ENCODE assay signal across 8 cellular contexts in genomic region chr17:28744802-28745051, GRCh38.
DNase-seq lines count a peak whose midpoint lies in the region; ATAC-seq and TF ChIP-seq lines count a peak whose summit lies in the region.

No MANE protein-coding gene starts in this region.

- H3K27ac ChIP-seq in WERI-Rb-1 (peak overlapping the region; percentile 93), rectal smooth muscle tissue (ENCODE audit: low read depth, low read length) (peak overlapping the region; percentile 16)

- DNase-seq in GM12865 (ENCODE audit: low read depth) (no peak), WERI-Rb-1 (no peak), fibroblast of pulmonary artery (ENCODE audit: low read depth) (no peak), NCI-H446 treated with DMSO at 0.1 percent for 48 hours (lab: John Stamatoyannopoulos, UW) (no peak), COLO829 (ENCODE audit: low spot score) (no peak)

- peak overlapping the region; percentile 51 for H3K9ac ChIP-seq in rectal smooth muscle tissue (ENCODE audit: low read length)

- H3K27me3 ChIP-seq in WERI-Rb-1 (ENCODE audit: insufficient read depth, low read depth, severe bottlenecking) (no peaks in the 10 kb centered on the region), rectal smooth muscle tissue (ENCODE audit: control insufficient read depth, insufficient read depth, low read length) (no peaks in the 10 kb centered on the region)

- ATAC-seq in HG02798 (IDR thresholded peaks at IDR 0.05; ENCODE audit: poor library complexity, unreplicated experiment), result no peak
- ATAC-seq in HG02763 (IDR thresholded peaks at IDR 0.05; ENCODE audit: unreplicated experiment), result no peak

- H3K9me3 ChIP-seq in WERI-Rb-1 (ENCODE audit: severe bottlenecking), result no peaks in the 10 kb centered on the region

- H3K4me3 ChIP-seq in GM12865 (ENCODE audit: low read depth, low read length), result peak overlapping the region; percentile 98
- H3K4me3 ChIP-seq in WERI-Rb-1 (ENCODE audit: low read depth, low read length), result peak overlapping the region; percentile 87
- peak overlapping the region; percentile 94 for H3K4me3 ChIP-seq in fibroblast of pulmonary artery (replicated peaks; ENCODE audit: low read depth, low read length)
- H3K4me3 ChIP-seq in rectal smooth muscle tissue (ENCODE audit: low read length), result peak overlapping the region; percentile 84

- peaks cover 55% of the 10 kb centered on the region for H3K36me3 ChIP-seq in WERI-Rb-1
- peaks cover 22% of the 10 kb centered on the region for H3K36me3 ChIP-seq in rectal smooth muscle tissue (ENCODE audit: control insufficient read depth, insufficient read depth, low read length)

- peaks cover 13% of the 10 kb centered on the region for H3K4me1 ChIP-seq in rectal smooth muscle tissue (ENCODE audit: control insufficient read depth, insufficient read depth, low read length)

- TF ChIP-seq CTCF in GM12865 (IDR thresholded peaks at IDR 0.05; ENCODE audit: insufficient read depth, low read depth, low read length, missing control alignments), result no peak
- TF ChIP-seq CTCF in WERI-Rb-1 (IDR thresholded peaks at IDR 0.05; ENCODE audit: low read depth, low read length), result no peak
- TF ChIP-seq CTCF in fibroblast of pulmonary artery (IDR thresholded peaks at IDR 0.05; ENCODE audit: low read length, missing control alignments), result no peak
